ENCODE assay signal across 1 cellular context in genomic region chr16:10817963-10818941, GRCh38.
TF ChIP-seq lines count a peak whose summit lies in the region.

TSS of gene TVP23A (minus strand) at chr16:10818794. CDS start at chr16:10818493, 301 bp downstream.

TF ChIP-seq in K562, 482 proteins besides CTCF, POLR2A, EP300 and RAD21 (continues in another document):
- TF ChIP-seq ZNF57 (CRISPR knock-in tag; IDR thresholded peaks at IDR 0.05), result no peak
- TF ChIP-seq THRAP3 (IDR thresholded peaks at IDR 0.05; ENCODE audit: borderline replicate concordance), result no peak
- peak; percentile 21 to 22; a peak in 1 of 4 replicates for TF ChIP-seq NRF1 (conservative IDR thresholded peaks at IDR 0.05 in 1 of 2, IDR thresholded peaks at IDR 0.05 in 1 of 2)
- TF ChIP-seq ZFP1 (CRISPR knock-in tag; IDR thresholded peaks at IDR 0.05), result no peak
- no peak for TF ChIP-seq STAT5B (CRISPR knock-in tag; IDR thresholded peaks at IDR 0.05)
- TF ChIP-seq ATF3 (IDR thresholded peaks at IDR 0.05), result no peak
- TF ChIP-seq ATF3 (CRISPR knock-in tag; conservative IDR thresholded peaks at IDR 0.05), result no peak
- TF ChIP-seq FOXK2 (conservative IDR thresholded peaks at IDR 0.05 in 1 of 2, IDR thresholded peaks at IDR 0.05 in 1 of 2; ENCODE audit: low read depth in 2 of 2), result no peak
- no peak for TF ChIP-seq MTA3 (IDR thresholded peaks at IDR 0.05; ENCODE audit: borderline replicate concordance)
- TF ChIP-seq ZNF77 (CRISPR knock-in tag; IDR thresholded peaks at IDR 0.05), result no peak
- no peak for TF ChIP-seq GATAD2A (IDR thresholded peaks at IDR 0.05)
- no peak for TF ChIP-seq NR3C1 (CRISPR knock-in tag; IDR thresholded peaks at IDR 0.05)
- TF ChIP-seq ZNF695 (CRISPR knock-in tag; IDR thresholded peaks at IDR 0.05), result no peak
- TF ChIP-seq RBFOX2 (IDR thresholded peaks at IDR 0.05; ENCODE audit: low read depth, low read length), result no peak
- no peak for TF ChIP-seq ZNF280A (IDR thresholded peaks at IDR 0.05; ENCODE audit: low read depth, partially characterized antibody)
- no peak for TF ChIP-seq ESRRA (IDR thresholded peaks at IDR 0.05; ENCODE audit: borderline replicate concordance, low read depth)
- TF ChIP-seq CUX1 (CRISPR knock-in tag; IDR thresholded peaks at IDR 0.05), result no peak
- TF ChIP-seq CBFA2T3 (IDR thresholded peaks at IDR 0.05), result peak; percentile 66
- no peak for TF ChIP-seq ZNF124 (CRISPR knock-in tag; IDR thresholded peaks at IDR 0.05)
- TF ChIP-seq ZNF324 (CRISPR knock-in tag; IDR thresholded peaks at IDR 0.05), result no peak
- no peak for TF ChIP-seq ZNF76 (CRISPR knock-in tag; IDR thresholded peaks at IDR 0.05; ENCODE audit: borderline replicate concordance)
- TF ChIP-seq TAF9B (IDR thresholded peaks at IDR 0.05; ENCODE audit: partially characterized antibody), result no peak
- TF ChIP-seq RB1 (IDR thresholded peaks at IDR 0.05; ENCODE audit: low read depth), result no peak
- TF ChIP-seq FOXP4 (CRISPR knock-in tag; IDR thresholded peaks at IDR 0.05; ENCODE audit: borderline replicate concordance), result no peak
- TF ChIP-seq SP1 (CRISPR knock-in tag; IDR thresholded peaks at IDR 0.05), result no peak
- no peak for TF ChIP-seq CAMTA2 (CRISPR knock-in tag; conservative IDR thresholded peaks at IDR 0.05)
- no peak for TF ChIP-seq HDAC1 (IDR thresholded peaks at IDR 0.05)
- TF ChIP-seq CREM (IDR thresholded peaks at IDR 0.05; ENCODE audit: low read depth), result peak; percentile 64
- no peak for TF ChIP-seq PHB (CRISPR knock-in tag; IDR thresholded peaks at IDR 0.05)
- TF ChIP-seq KLF10 (CRISPR knock-in tag; IDR thresholded peaks at IDR 0.05), result no peak
- no peak for TF ChIP-seq ZNF644 (tag; IDR thresholded peaks at IDR 0.05; ENCODE audit: low read depth)
- no peak for TF ChIP-seq RNF219 (CRISPR knock-in tag; IDR thresholded peaks at IDR 0.05)
- TF ChIP-seq TCF7 (IDR thresholded peaks at IDR 0.05; ENCODE audit: borderline replicate concordance), result no peak
- peak; percentile 30; the same call in 1 of the 2 replicates for TF ChIP-seq ARID1B (IDR thresholded peaks at IDR 0.05)
- no peak for TF ChIP-seq XRCC4 (IDR thresholded peaks at IDR 0.05; ENCODE audit: extremely low read depth, insufficient read depth, insufficient read length)
- no peak for TF ChIP-seq KLF1 (tag; IDR thresholded peaks at IDR 0.05)
- TF ChIP-seq DNMT1 (IDR thresholded peaks at IDR 0.05), result no peak
- no peak for TF ChIP-seq IRF9 (tag; IDR thresholded peaks at IDR 0.05)
- TF ChIP-seq ZFX (CRISPR knock-in tag; IDR thresholded peaks at IDR 0.05), result peak; percentile 68
- TF ChIP-seq LCOR (CRISPR knock-in tag; IDR thresholded peaks at IDR 0.05), result no peak
- 0 out of 2 replicates have a peak, but pooled peaks have one; percentile 23 for TF ChIP-seq TCF3 (CRISPR knock-in tag; IDR thresholded peaks at IDR 0.05)
- TF ChIP-seq HMBOX1 (IDR thresholded peaks at IDR 0.05), result no peak
- 0 out of 2 replicates have a peak, but pooled peaks have one; percentile 20 for TF ChIP-seq ZBTB7A (IDR thresholded peaks at IDR 0.05; ENCODE audit: borderline replicate concordance, control insufficient read depth, low read depth, low read length)
- no peak for TF ChIP-seq ZEB2 (IDR thresholded peaks at IDR 0.05)
- TF ChIP-seq SNAPC5 (CRISPR knock-in tag; IDR thresholded peaks at IDR 0.05), result no peak
- TF ChIP-seq ETS2 (tag; IDR thresholded peaks at IDR 0.05; ENCODE audit: borderline replicate concordance, poor library complexity, severe bottlenecking), result no peak
- no peak for TF ChIP-seq NCOR1 (IDR thresholded peaks at IDR 0.05)
- no peak for TF ChIP-seq E2F6 (IDR thresholded peaks at IDR 0.05; ENCODE audit: borderline replicate concordance in 1 of 2, extremely low read depth in 1 of 2, insufficient read depth in 1 of 2, insufficient read length in 1 of 2, low read depth in 1 of 2, low read length in 1 of 2, poor library complexity in 1 of 2, severe bottlenecking in 1 of 2)
- no peak for TF ChIP-seq NFRKB (IDR thresholded peaks at IDR 0.05; ENCODE audit: low read depth)
- no peak for TF ChIP-seq ELF2 (CRISPR knock-in tag; IDR thresholded peaks at IDR 0.05)
- no peak for TF ChIP-seq NR2C2 (CRISPR knock-in tag; IDR thresholded peaks at IDR 0.05)
- TF ChIP-seq NR2C2 (tag; IDR thresholded peaks at IDR 0.05), result no peak
- TF ChIP-seq EGR1 (conservative IDR thresholded peaks at IDR 0.05), result peak; percentile 73
- no peak for TF ChIP-seq SRSF9 (IDR thresholded peaks at IDR 0.05; ENCODE audit: borderline replicate concordance, low read depth, low read length)
- no peak for TF ChIP-seq BACH1 (tag; IDR thresholded peaks at IDR 0.05)
- no peak for TF ChIP-seq ZNF717 (CRISPR knock-in tag; IDR thresholded peaks at IDR 0.05)
- no peak for TF ChIP-seq NKRF (IDR thresholded peaks at IDR 0.05; ENCODE audit: borderline replicate concordance)
- no peak for TF ChIP-seq CCNT2 (IDR thresholded peaks at IDR 0.05; ENCODE audit: borderline replicate concordance, extremely low read depth, insufficient read length, low read depth, low read length)
- no peak for TF ChIP-seq SIRT6 (IDR thresholded peaks at IDR 0.05; ENCODE audit: low read depth, low read length)
- TF ChIP-seq CBFA2T2 (conservative IDR thresholded peaks at IDR 0.05), result peak; percentile 39; the same call in 1 of the 2 replicates
